11 cellular contexts compared by ENCODE assay signal in the genomic region with DNA sequence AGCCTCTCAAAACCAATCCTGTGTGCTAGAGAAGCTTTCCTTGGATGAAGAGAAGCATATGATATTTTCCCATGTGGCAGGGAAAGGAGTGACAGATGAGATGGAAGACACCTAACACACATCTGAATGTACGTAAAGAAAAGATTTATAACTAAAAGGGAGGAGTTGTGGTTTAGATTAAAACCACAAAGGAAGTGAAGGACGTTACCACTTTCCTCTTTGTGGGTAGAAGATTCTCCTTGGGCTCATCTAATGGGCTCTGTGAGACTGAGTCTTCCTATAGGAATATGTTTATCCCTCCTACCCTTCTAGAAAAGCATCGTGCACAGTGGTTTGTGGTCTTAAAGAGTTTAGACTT. TPM values are rescaled to one million over a fixed set of nuclear protein-coding genes. Genes with fewer than 3 reads are reported as not detected.
DNase-seq lines count a peak whose midpoint lies in the region; ATAC-seq and TF ChIP-seq lines count a peak whose summit lies in the region.
"Had no signal": no experiment of that assay in that cellular context is flagged by ENCODE, and none has a peak within 500 bp of the region (broad histone marks: within the 10 kb centered on the region; RNA-seq: fewer than 3 reads in every experiment).

No MANE protein-coding gene starts in this region.

- H3K27ac ChIP-seq in smooth muscle cell (ENCODE audit: low read depth), result peak overlapping the region; percentile 21
- H3K27ac ChIP-seq: tibial artery had no signal

- no peak for DNase-seq in activated T-cell treated with anti-CD3 and anti-CD28 coated beads, Interleukin-2, amount 50 U/mL, for 24 hours
- DNase-seq in activated T-cell treated with anti-CD3 and anti-CD28 coated beads for 4 hours, result no peak
- DNase-seq in OCI-M1 (lab: John Stamatoyannopoulos, UW), result peak; percentile 71
- peak in 1 of 3 experiments; percentile 4 for DNase-seq in effector memory CD8-positive, alpha-beta T cell
- no peak for DNase-seq in smooth muscle cell (lab: John Stamatoyannopoulos, UW; ENCODE audit: unreplicated experiment)
- no peak for DNase-seq in UCSD-AML1 (lab: John Stamatoyannopoulos, UW; ENCODE audit: unreplicated experiment)
- DNase-seq in NCI-H1694 treated with DMSO at 0.1 percent for 48 hours (lab: John Stamatoyannopoulos, UW), result no peak
- DNase-seq: KG1, SW 1271, tibial artery had no signal

- H3K4me3 Mint-ChIP-seq in activated T-cell treated with anti-CD3 and anti-CD28 coated beads, Interleukin-2, amount 50 U/mL, for 24 hours, result peak overlapping the region; percentile 50
- peak overlapping the region in 1 of 2 donors; percentile 16 for H3K4me3 Mint-ChIP-seq in effector memory CD8-positive, alpha-beta T cell

- H3K27ac Mint-ChIP-seq in activated T-cell treated with anti-CD3 and anti-CD28 coated beads, Interleukin-2, amount 50 U/mL, for 24 hours, result peak overlapping the region; percentile 61
- H3K27ac Mint-ChIP-seq in effector memory CD8-positive, alpha-beta T cell, result no peak overlapping the region

- peak overlapping the region; percentile 25 for H3K4me3 ChIP-seq in smooth muscle cell
- H3K4me3 ChIP-seq: tibial artery had no signal

- H3K9me3 Mint-ChIP-seq in activated T-cell treated with anti-CD3 and anti-CD28 coated beads, Interleukin-2, amount 50 U/mL, for 24 hours, result no peaks in the 10 kb centered on the region
- no peaks in the 10 kb centered on the region for H3K9me3 Mint-ChIP-seq in effector memory CD8-positive, alpha-beta T cell

- H4K20me1 ChIP-seq in smooth muscle cell (ENCODE audit: low read depth), result peaks cover 20% of the 10 kb centered on the region

- peaks cover 56% of the 10 kb centered on the region for H3K4me1 Mint-ChIP-seq in activated T-cell treated with anti-CD3 and anti-CD28 coated beads, Interleukin-2, amount 50 U/mL, for 24 hours (ENCODE audit: low read depth)
- H3K4me1 Mint-ChIP-seq in effector memory CD8-positive, alpha-beta T cell (ENCODE audit: low read depth in 2 of 2), result peaks cover 8 to 15% of the 10 kb centered on the region in 2 donors

- H3K79me2 ChIP-seq in smooth muscle cell (ENCODE audit: low read depth), result peaks cover 8% of the 10 kb centered on the region

- no peaks in the 10 kb centered on the region for H3K27me3 ChIP-seq in smooth muscle cell (ENCODE audit: low read depth)
- H3K27me3 ChIP-seq: tibial artery had no signal

- no peaks in the 10 kb centered on the region for H3K36me3 ChIP-seq in smooth muscle cell (ENCODE audit: low read depth)
- H3K36me3 ChIP-seq: tibial artery had no signal

- no peak overlapping the region for H3K9ac ChIP-seq in smooth muscle cell (ENCODE audit: low read depth)

- H3K36me3 Mint-ChIP-seq in activated T-cell treated with anti-CD3 and anti-CD28 coated beads, Interleukin-2, amount 50 U/mL, for 24 hours (ENCODE audit: low read depth), result no peaks in the 10 kb centered on the region
- no peaks in the 10 kb centered on the region for H3K36me3 Mint-ChIP-seq in effector memory CD8-positive, alpha-beta T cell (ENCODE audit: insufficient read depth)

- TF ChIP-seq CTCF in smooth muscle cell (IDR thresholded peaks at IDR 0.05; ENCODE audit: borderline replicate concordance, insufficient read depth, poor library complexity, severe bottlenecking), result no peak

- H3K4me1 ChIP-seq in smooth muscle cell (ENCODE audit: low read depth), result peaks cover 3% of the 10 kb centered on the region
- H3K4me1 ChIP-seq: tibial artery had no signal

- peak; percentile 81 for ATAC-seq in effector memory CD8-positive, alpha-beta T cell (replicated peaks)
- ATAC-seq in GM18498 (IDR thresholded peaks at IDR 0.05; ENCODE audit: unreplicated experiment), result no peak

- H3K4me2 ChIP-seq in smooth muscle cell, result peak overlapping the region; percentile 56

- no peaks in the 10 kb centered on the region for H3F3A ChIP-seq in smooth muscle cell (ENCODE audit: low read depth)

- WGBS in smooth muscle cell (ENCODE audit: low lambda C conversion rate), result 14% methylated on average over 3 of the region's 3 CpGs

- peaks cover 31% of the 10 kb centered on the region for H3K27me3 Mint-ChIP-seq in activated T-cell treated with anti-CD3 and anti-CD28 coated beads, Interleukin-2, amount 50 U/mL, for 24 hours
- H3K27me3 Mint-ChIP-seq in effector memory CD8-positive, alpha-beta T cell, result peaks cover 66 to 69% of the 10 kb centered on the region in 2 donors

- no peaks in the 10 kb centered on the region for H3K9me3 ChIP-seq in smooth muscle cell (replicated peaks; ENCODE audit: low read depth)
- H3K9me3 ChIP-seq: tibial artery had no signal

- H2AFZ ChIP-seq in smooth muscle cell (ENCODE audit: low read depth), result no peak overlapping the region

RNA-seq across cellular contexts. Expression of gene BCL9, which starts 38.9 kb away (rescaled TPM):
- 12.2 and 19.2 TPM in 2 replicates for total RNA-seq in smooth muscle cell
- 11.1 and 15.6 TPM in 2 replicates for polyA plus RNA-seq in smooth muscle cell
